Comparison of ENCODE assay signal across 24 cellular contexts in the genomic region with DNA sequence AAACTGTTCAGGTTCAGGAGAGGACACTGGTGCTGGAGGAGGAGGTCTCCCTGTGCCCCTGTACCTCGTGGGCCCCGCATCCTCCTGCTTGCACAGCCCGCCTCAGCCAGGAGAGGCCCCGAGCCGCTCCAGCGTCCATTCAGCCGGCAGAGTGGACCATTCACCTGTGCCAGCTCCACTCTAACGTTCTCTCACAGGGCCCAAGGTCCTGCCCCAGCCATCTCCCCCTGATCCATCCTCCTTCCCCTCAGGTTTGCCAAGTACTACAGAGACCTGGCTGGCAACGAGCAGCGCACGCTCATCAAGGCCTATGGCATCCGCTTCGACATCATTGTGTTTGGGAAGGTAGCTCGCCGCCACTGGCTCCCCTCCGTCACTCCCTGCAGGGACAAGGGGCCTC. TPM values are rescaled to one million over a fixed set of nuclear protein-coding genes. Genes with fewer than 3 reads are reported as not detected.
DNase-seq lines count a peak whose midpoint lies in the region; ATAC-seq, FAIRE-seq and TF ChIP-seq lines count a peak whose summit lies in the region.
"Had no signal": no experiment of that assay in that cellular context is flagged by ENCODE, and none has a peak within 500 bp of the region (broad histone marks: within the 10 kb centered on the region; RNA-seq: fewer than 3 reads in every experiment).

No MANE protein-coding gene starts in this region.

- 100% methylated on average over 8 of the region's 16 CpGs for WGBS in HepG2 (ENCODE audit: low lambda C conversion rate)
- WGBS in right lobe of liver (ENCODE audit: insufficient coverage, low coverage, low lambda C conversion rate, missing lambda C conversion rate) = 100% methylated on average over 5 of the region's 16 CpGs
- 93 to 98% methylated on average over 16 of the region's 16 CpGs for WGBS in endodermal cell (ENCODE audit: insufficient coverage in 1 of 2, insufficient read length in 1 of 2), 2 experiments
- 88 to 97% (median 89%) methylated on average over 13 to 16 of the region's 16 CpGs for WGBS in spleen, 5 donors

- no peaks in the 10 kb centered on the region for H3K27me3 Mint-ChIP-seq in T-helper 17 cell
- no peaks in the 10 kb centered on the region for H3K27me3 Mint-ChIP-seq in endodermal cell (ENCODE audit: insufficient read depth)
- H3K27me3 Mint-ChIP-seq: CD4-positive, alpha-beta memory T cell had no signal

- H3K4me1 Mint-ChIP-seq in T-helper 17 cell (peaks cover 5% of the 10 kb centered on the region), endodermal cell (no peaks in the 10 kb centered on the region)

- CTCF ChIA-PET in HepG2 (lab: Yijun Ruan, JAX; ENCODE audit: low intra/inter-chr PET ratio, low total read pairs) = no interaction called here

- no peaks in the 10 kb centered on the region for H3K9me3 Mint-ChIP-seq in endodermal cell
- H3K9me3 Mint-ChIP-seq: CD4-positive, alpha-beta memory T cell; GM23338 had no signal

- no peaks in the 10 kb centered on the region for H3K79me2 ChIP-seq in HepG2 (ENCODE audit: insufficient read depth, low read length)

- no peak for FAIRE-seq in HepG2 (lab: Jason Lieb, UNC)
- FAIRE-seq: G401.6, HTR-8/SVneo had no signal

- intact Hi-C loops in HepG2 (cut with micrococcal nuclease; ENCODE audit: unreplicated experiment) = loop anchor here (5.0 kb wide), 1 partner anchor 170 kb away; no protein-coding TSS in a partner anchor
- intact Hi-C loops in right lobe of liver (cut with DNase I) = no loop called here
- intact Hi-C loops in spleen (cut with DNase I; ENCODE audit: low total_unique reads) = no loop called here

- no peaks in the 10 kb centered on the region for H3K9me3 ChIP-seq in HepG2 (ENCODE audit: low read length)
- H3K9me3 ChIP-seq in right lobe of liver = no peaks in the 10 kb centered on the region
- no peaks in the 10 kb centered on the region for H3K9me3 ChIP-seq in T-helper 17 cell (ENCODE audit: control insufficient read depth, low read length, poor library complexity, severe bottlenecking)
- no peaks in the 10 kb centered on the region for H3K9me3 ChIP-seq in endodermal cell (ENCODE audit: control insufficient read depth, low read length)
- no peaks in the 10 kb centered on the region for H3K9me3 ChIP-seq in spleen
- H3K9me3 ChIP-seq: MG63 had no signal

- H3K36me3 ChIP-seq in HepG2 (replicated peaks in 1 of 2; ENCODE audit: control insufficient read depth in 1 of 2, insufficient read depth in 2 of 2, low read length in 2 of 2) (peaks cover 2 to 11% of the 10 kb centered on the region in 2 experiments; a peak in 2 of 5 replicates), right lobe of liver (peaks cover 0 to 6% (median 3%) of the 10 kb centered on the region in 4 donors), endodermal cell (ENCODE audit: control insufficient read depth, insufficient read depth, low read length) (peaks cover 26% of the 10 kb centered on the region), spleen (peaks cover 0 to 83% (median 52%) of the 10 kb centered on the region in 6 donors)

- no peak for TF ChIP-seq POLR2A in HepG2 (IDR thresholded peaks at IDR 0.05; ENCODE audit: insufficient read depth in 1 of 2, low read depth in 2 of 2, low read length in 2 of 2)
- no peak for TF ChIP-seq POLR2A in right lobe of liver (IDR thresholded peaks at IDR 0.05)
- TF ChIP-seq POLR2A in spleen (IDR thresholded peaks at IDR 0.05) = no peak

- no peak overlapping the region for H2AFZ ChIP-seq in HepG2 (ENCODE audit: low read length)
- H2AFZ ChIP-seq: GM23338 had no signal

- H3K9ac ChIP-seq in HepG2 (ENCODE audit: insufficient read depth, low read depth, low read length) = no peak overlapping the region
- H3K9ac ChIP-seq in endodermal cell (ENCODE audit: extremely low read depth, low read length, poor library complexity, severe bottlenecking) = no peak overlapping the region

- BruUV-seq in HepG2 (replicated peaks; lab: Mats Ljungman, UMichigan) = no TSS peak

- no peak overlapping the region for H3K4me3 ChIP-seq in HepG2 (replicated peaks in 1 of 3; ENCODE audit: insufficient read depth in 1 of 3, low read depth in 2 of 3, low read length in 3 of 3)
- no peak overlapping the region for H3K4me3 ChIP-seq in right lobe of liver
- no peak overlapping the region for H3K4me3 ChIP-seq in endodermal cell (ENCODE audit: low read length)
- H3K4me3 ChIP-seq in spleen = no peak overlapping the region
- H3K4me3 ChIP-seq: GM23338, MG63 had no signal

- TF ChIP-seq RAD21 in HepG2 (CRISPR knock-in tag; IDR thresholded peaks at IDR 0.05) = no peak

- TF ChIP-seq CTCF in HepG2 (CRISPR knock-in tag; IDR thresholded peaks at IDR 0.05) = no peak
- TF ChIP-seq CTCF in right lobe of liver (IDR thresholded peaks at IDR 0.05) = no peak
- TF ChIP-seq CTCF in endodermal cell (conservative IDR thresholded peaks at IDR 0.05) = no peak
- TF ChIP-seq CTCF in spleen (IDR thresholded peaks at IDR 0.05 in 8 of 11, conservative IDR thresholded peaks at IDR 0.05 in 3 of 11) = no peak

- H3K27ac Mint-ChIP-seq in T-helper 17 cell (peak overlapping the region; percentile 9), endodermal cell (peak overlapping the region; percentile 32)
- H3K27ac Mint-ChIP-seq: GM23338 had no signal

- TF ChIP-seq EP300 in HepG2 (IDR thresholded peaks at IDR 0.05; ENCODE audit: low read depth in 2 of 2, low read length in 2 of 2) (no peak), HepG2 (CRISPR knock-in tag; IDR thresholded peaks at IDR 0.05; ENCODE audit: borderline replicate concordance) (no peak)

- no peak overlapping the region for H3K4me2 ChIP-seq in HepG2 (ENCODE audit: low read depth, low read length)
- H3K4me2 ChIP-seq: GM23338 had no signal

- no peak for ATAC-seq in HepG2
- ATAC-seq in right lobe of liver = no peak
- no peak for ATAC-seq in T-helper 17 cell
- no peak for ATAC-seq in GM21360 (IDR thresholded peaks at IDR 0.05; ENCODE audit: unreplicated experiment)
- ATAC-seq in GM19397 (IDR thresholded peaks at IDR 0.05; ENCODE audit: unreplicated experiment) = no peak
- ATAC-seq in HG03159 (IDR thresholded peaks at IDR 0.05; ENCODE audit: unreplicated experiment) = no peak
- ATAC-seq: GM23338, HCT116 had no signal

- H3K36me3 Mint-ChIP-seq in T-helper 17 cell (ENCODE audit: low read depth) = peaks cover 2% of the 10 kb centered on the region
- peaks cover 31% of the 10 kb centered on the region for H3K36me3 Mint-ChIP-seq in endodermal cell (ENCODE audit: low read depth)

- H3K27ac ChIP-seq in HepG2 (ENCODE audit: extremely low read length, insufficient read depth, low read length) = no peak overlapping the region
- no peak overlapping the region for H3K27ac ChIP-seq in right lobe of liver
- no peak overlapping the region for H3K27ac ChIP-seq in endodermal cell (ENCODE audit: low read depth, low read length)
- no peak overlapping the region for H3K27ac ChIP-seq in spleen
- H3K27ac ChIP-seq: RWPE1 had no signal

- no peaks in the 10 kb centered on the region for H4K20me1 ChIP-seq in HepG2 (ENCODE audit: insufficient read depth, low read length)

- DNase-seq in HepG2 (ENCODE audit: low spot score) (no peak), right lobe of liver (no peak), T-helper 17 cell (no peak), endodermal cell (no peak), spleen (peak; percentile 64)
- DNase-seq: CD4-positive, alpha-beta memory T cell; COR-L47; DMS53; KG1; MG63; NCI-H1105 treated with DMSO at 0.1 percent for 48 hours; NCI-H2029; NCI-H446; NCI-H524 treated with DMSO at 0.1 percent for 48 hours; NCI-H82; SHP77 had no signal

- H3K27me3 ChIP-seq in HepG2 (ENCODE audit: control insufficient read depth in 1 of 2, insufficient read depth in 2 of 2, low read length in 2 of 2) = no peaks in the 10 kb centered on the region
- H3K27me3 ChIP-seq in right lobe of liver = no peaks in the 10 kb centered on the region
- H3K27me3 ChIP-seq in endodermal cell (ENCODE audit: control insufficient read depth, insufficient read depth, low read length, poor library complexity, severe bottlenecking) = no peaks in the 10 kb centered on the region
- H3K27me3 ChIP-seq in spleen (replicated peaks in 1 of 7) = no peaks in the 10 kb centered on the region
- H3K27me3 ChIP-seq: MG63 had no signal

- H3K4me1 ChIP-seq in HepG2 (ENCODE audit: insufficient read depth, low read length) (peaks cover 25% of the 10 kb centered on the region), right lobe of liver (peaks cover 0 to 24% (median 5%) of the 10 kb centered on the region in 4 donors), endodermal cell (ENCODE audit: control insufficient read depth, insufficient read depth, low read length) (no peaks in the 10 kb centered on the region), spleen (peaks cover 0 to 12% (median 9%) of the 10 kb centered on the region in 6 donors)

- H3K4me3 Mint-ChIP-seq in T-helper 17 cell (peak overlapping the region; percentile 5), endodermal cell (no peak overlapping the region)
- H3K4me3 Mint-ChIP-seq: CD4-positive, alpha-beta memory T cell; GM23338 had no signal

- in situ Hi-C loops in HepG2 (cut with HindIII; ENCODE audit: extremely low pct_ligation_motif_present, low pct_unique_long_range_greater_than_20kb) = no loop called here

- POLR2A ChIA-PET in HepG2 (lab: Yijun Ruan, JAX) = no interaction called here

RNA-seq across cellular contexts. Expression of a gene that starts 22.2 kb away (rescaled TPM):
- 9.5 and 13.8 TPM in 2 replicates for total RNA-seq in HepG2 (2016; rRNA removed; fragmentation: Illumina TruSeq; extraction: Trizol)
- 10.0 and 12.3 TPM in 2 replicates for total RNA-seq in HepG2 (2016; cell fraction: cytosol; rRNA removed; fragmentation: Illumina TruSeq; extraction: Trizol; ENCODE audit: low read depth)
- total RNA-seq in HepG2 (2016; cell fraction: insoluble cytoplasmic fraction; rRNA removed; fragmentation: Illumina TruSeq; extraction: Trizol) = 8.9 and 14.2 TPM in 2 replicates
- total RNA-seq in HepG2 (2016; cell fraction: membrane; rRNA removed; fragmentation: Illumina TruSeq; extraction: Trizol) = 9.6 and 14.1 TPM in 2 replicates
- 15.1 and 21.0 TPM in 2 replicates for total RNA-seq in HepG2 (2016; cell fraction: nucleus; rRNA removed; fragmentation: Illumina TruSeq; extraction: Trizol)
- polyA plus RNA-seq in HepG2 (2011; rRNA removed) = 30.8 and 40.8 TPM in 2 replicates
- polyA plus RNA-seq in HepG2 (2011; cell fraction: cytosol; rRNA removed) = 48.0 and 49.3 TPM in 2 replicates
- polyA plus RNA-seq in HepG2 (2011; cell fraction: nucleus; rRNA removed) = 46.2 and 52.0 TPM in 2 replicates
- 14.9 and 23.1 TPM in 2 replicates for polyA plus RNA-seq in HepG2 (2012)
- polyA plus RNA-seq in HepG2 (2016; cell fraction: cytosol; fragmentation: Illumina TruSeq; extraction: Trizol; ENCODE audit: low read depth) = 11.3 and 12.5 TPM in 2 replicates
- 9.2 and 9.3 TPM in 2 replicates for polyA plus RNA-seq in HepG2 (2016; cell fraction: insoluble cytoplasmic fraction; fragmentation: Illumina TruSeq; extraction: Trizol; ENCODE audit: low read depth)
- polyA plus RNA-seq in HepG2 (2016; cell fraction: membrane; fragmentation: Illumina TruSeq; extraction: Trizol; ENCODE audit: low read depth) = 10.7 and 12.6 TPM in 2 replicates
- 24.7 and 29.5 TPM in 2 replicates for polyA plus RNA-seq in HepG2 (2016; cell fraction: nucleus; fragmentation: Illumina TruSeq; extraction: Trizol; ENCODE audit: insufficient read depth, low read depth)
- polyA minus RNA-seq in HepG2 (2011; rRNA and poly(A)+ RNA removed; ENCODE audit: low replicate concordance) = 7.1 and 38.6 TPM in 2 replicates
- polyA minus RNA-seq in HepG2 (2011; cell fraction: cytosol; rRNA and poly(A)+ RNA removed) = 14.3 and 14.6 TPM in 2 replicates
- polyA minus RNA-seq in HepG2 (2011; cell fraction: nucleus; rRNA and poly(A)+ RNA removed) = 19.2 and 26.5 TPM in 2 replicates
- total RNA-seq in right lobe of liver = 10 to 100 TPM; 11.5 to 79.7 (median 21.9) TPM
- total RNA-seq in T-helper 17 cell = 10 to 100 TPM; 42.8 to 53.5 TPM
- 10 to 100 TPM; 11.5 to 21.1 TPM for total RNA-seq in endodermal cell
- polyA plus RNA-seq in endodermal cell (2013, experiment 1 of 2) = 14.6 TPM
- polyA plus RNA-seq in endodermal cell (2013, experiment 2 of 2) = 13.8 TPM
- total RNA-seq in spleen = 10 to 100 TPM; 27.8 to 97.9 (median 35.8) TPM
- 10 to 100 TPM; 12.0 to 21.5 (median 17.8) TPM for polyA plus RNA-seq in spleen
